In genomic region chrX:64204252-64204651, GRCh38 we compare ENCODE assay signal across 9 cellular contexts. TPM values are rescaled to one million over a fixed set of nuclear protein-coding genes. Genes with fewer than 3 reads are reported as not detected.
DNase-seq lines count a peak whose midpoint lies in the region; TF ChIP-seq lines count a peak whose summit lies in the region.
"Had no signal": no experiment of that assay in that cellular context is flagged by ENCODE, and none has a peak within 500 bp of the region (broad histone marks: within the 10 kb centered on the region; RNA-seq: fewer than 3 reads in every experiment).

No MANE protein-coding gene starts in this region.

- in situ Hi-C loops in GM13977 (cut with MboI; ENCODE audit: low pct_unique_long_range_greater_than_20kb, low sequenced_read_pairs, unreplicated experiment), result loop anchor here (25.0 kb wide), 1 partner anchor 92 kb away; no protein-coding TSS in a partner anchor

- H3K4me3 ChIP-seq in A673 (ENCODE audit: low read depth, low read length, poor library complexity, severe bottlenecking), result peak overlapping the region; percentile 56
- peak overlapping the region; percentile 69 to 80 for H3K4me3 ChIP-seq in mucosa of rectum (ENCODE audit: low read length in 2 of 2)

- H3K4me1 ChIP-seq in A673 (ENCODE audit: insufficient read depth, low read length, poor library complexity, severe bottlenecking), result no peaks in the 10 kb centered on the region
- peaks cover 7 to 12% of the 10 kb centered on the region in 2 donors for H3K4me1 ChIP-seq in mucosa of rectum (ENCODE audit: control insufficient read depth in 2 of 2, insufficient read depth in 2 of 2, low read length in 2 of 2)

- H3K36me3 ChIP-seq in A673 (ENCODE audit: insufficient read depth, low read length, poor library complexity, severe bottlenecking) (no peaks in the 10 kb centered on the region), mucosa of rectum (ENCODE audit: control insufficient read depth in 2 of 2, insufficient read depth in 2 of 2, low read length in 2 of 2) (no peaks in the 10 kb centered on the region)

- POLR2A ChIA-PET in A673 (lab: Charles Lee; ENCODE audit: low non-redundant PET), result no interaction called here

- H3K27me3 ChIP-seq in A673 (replicated peaks; ENCODE audit: insufficient read depth, low read depth, low read length, poor library complexity) (no peaks in the 10 kb centered on the region), mucosa of rectum (ENCODE audit: control insufficient read depth in 2 of 2, insufficient read depth in 2 of 2, low read length in 2 of 2) (no peaks in the 10 kb centered on the region)

- intact Hi-C loops in A673 (cut with micrococcal nuclease; ENCODE audit: unreplicated experiment), result no loop called here

- no TSS peak for BruUV-seq in A673 (replicated peaks; lab: Mats Ljungman, UMichigan)

- H3K27ac ChIP-seq in A673 (ENCODE audit: low read depth, low read length, poor library complexity, severe bottlenecking), result no peak overlapping the region
- peak overlapping the region in 1 of 2 donors; percentile 90 for H3K27ac ChIP-seq in mucosa of rectum (ENCODE audit: low read depth in 2 of 2, low read length in 2 of 2)
- H3K27ac ChIP-seq: epithelial cell of prostate had no signal

- CTCF ChIA-PET in A673 (lab: Charles Lee), result no interaction called here

- DNase-seq in A673 (ENCODE audit: low spot score) (no peak), LHCN-M2 (ENCODE audit: low read depth) (peak; percentile 5), dermis blood vessel endothelial cell (peak; percentile 2), NCI-H510A (lab: John Stamatoyannopoulos, UW) (no peak), SIG-M5 (lab: John Stamatoyannopoulos, UW) (no peak), GM13977 (ENCODE audit: low spot score) (no peak), GOT3 (lab: John Stamatoyannopoulos, UW) (no peak)

- no peaks in the 10 kb centered on the region for H3K9me3 ChIP-seq in A673 (ENCODE audit: low read depth, low read length, poor library complexity, severe bottlenecking)
- no peaks in the 10 kb centered on the region for H3K9me3 ChIP-seq in mucosa of rectum (ENCODE audit: control insufficient read depth in 2 of 2, low read length in 2 of 2)

- peak overlapping the region; percentile 38 to 79 for H3K9ac ChIP-seq in mucosa of rectum (ENCODE audit: low read depth in 1 of 2, low read length in 2 of 2)

- TF ChIP-seq CTCF in A673 (conservative IDR thresholded peaks at IDR 0.05; ENCODE audit: low read depth, low read length) (no peak), GM13977 (IDR thresholded peaks at IDR 0.05; ENCODE audit: extremely low read depth, insufficient read depth, missing control alignments) (no peak)

RNA-seq across cellular contexts. Expression of gene AMER1, which starts 1.3 kb away (rescaled TPM):
- 3.4 and 4.3 TPM in 2 replicates for total RNA-seq in A673 (2021)
- 1.7 and 1.8 TPM in 2 replicates for total RNA-seq in LHCN-M2 (2014; rRNA removed)
- 1.00 TPM for polyA plus RNA-seq in LHCN-M2 (2012)
- 2.2 and 2.5 TPM in 2 replicates for total RNA-seq in dermis blood vessel endothelial cell

RNA-seq across cellular contexts. Expression of gene ASB12, which starts 26.2 kb away (rescaled TPM):
- total RNA-seq in A673 (2021) (not detected in 2 replicates), LHCN-M2 (2014; rRNA removed) (not detected in 2 replicates), dermis blood vessel endothelial cell (not detected in 2 replicates)
- polyA plus RNA-seq in LHCN-M2 (2012), result not detected

Comparison
In these comparisons a context has a peak if more than half of its experiments do, and no peak if none do; other contexts are left out.
1. DNase-seq: peak in LHCN-M2 (single experiment) and dermis blood vessel endothelial cell (single experiment); none in A673 (single experiment), NCI-H510A (single experiment), SIG-M5 (single experiment), GM13977 (single experiment) and GOT3 (single experiment).